ENCODE assay signal across 18 cellular contexts in genomic region chr1:202252271-202252670, GRCh38. TPM values are rescaled to one million over a fixed set of nuclear protein-coding genes. Genes with fewer than 3 reads are reported as not detected.
"Had no signal": no experiment of that assay in that cellular context is flagged by ENCODE, and none has a peak within 500 bp of the region (broad histone marks: within the 10 kb centered on the region; RNA-seq: fewer than 3 reads in every experiment).

No MANE protein-coding gene starts in this region.

- H3K27ac ChIP-seq: cardiac muscle cell, foreskin keratinocyte, SK-N-MC had no signal

- H3K36me3 ChIP-seq: cardiac muscle cell had no signal

- H3K9me3 Mint-ChIP-seq: activated CD8-positive, alpha-beta T cell treated with anti-CD3 and anti-CD28 coated beads for 36 hours had no signal

- DNase-seq: activated B cell treated with CpG ODN at 0.5 μM for 24 hours; activated CD4-positive, alpha-beta T cell treated with anti-CD3 and anti-CD28 coated beads for 48 hours; activated T-cell treated with anti-CD3 and anti-CD28 coated beads, Interleukin-2, amount 50 U/mL, for 1 hour; dermis blood vessel endothelial cell; effector memory CD4-positive, alpha-beta T cell; foreskin keratinocyte; hippocampal formation; occipital lobe; right cardiac atrium; small intestine; stimulated activated CD4-positive, alpha-beta T cell treated with anti-CD3 and anti-CD28 coated beads, Interleukin-4, amount 100 ng/mL, for 24 hours had no signal

- H3K4me3 Mint-ChIP-seq: activated B cell treated with CpG ODN at 0.5 μM for 24 hours; activated CD8-positive, alpha-beta T cell treated with anti-CD3 and anti-CD28 coated beads for 36 hours; activated naive CD8-positive, alpha-beta T cell; stimulated activated memory B cell treated with anti-CD40 and anti-IgM and Interleukin-4, amounts not matched to agents 10 μg/mL and 1 μg/mL and 100 μg/mL, for 72 hours had no signal

- H3K4me1 Mint-ChIP-seq: activated B cell treated with CpG ODN at 0.5 μM for 24 hours; stimulated activated memory B cell treated with anti-CD40 and anti-IgM and Interleukin-4, amounts not matched to agents 10 μg/mL and 1 μg/mL and 100 μg/mL, for 72 hours had no signal

- H3K36me3 Mint-ChIP-seq: activated naive CD8-positive, alpha-beta T cell; stimulated activated memory B cell treated with anti-CD40 and anti-IgM and Interleukin-4, amounts not matched to agents 10 μg/mL and 1 μg/mL and 100 μg/mL, for 72 hours had no signal

- H3K27ac Mint-ChIP-seq: activated B cell treated with CpG ODN at 0.5 μM for 24 hours; activated CD8-positive, alpha-beta T cell treated with anti-CD3 and anti-CD28 coated beads for 36 hours; activated naive CD8-positive, alpha-beta T cell; stimulated activated memory B cell treated with anti-CD40 and anti-IgM and Interleukin-4, amounts not matched to agents 10 μg/mL and 1 μg/mL and 100 μg/mL, for 72 hours had no signal

- H3K27me3 ChIP-seq: cardiac muscle cell had no signal

- H3K4me1 ChIP-seq: foreskin keratinocyte had no signal

- ATAC-seq: activated CD8-positive, alpha-beta T cell treated with anti-CD3 and anti-CD28 coated beads for 36 hours; foreskin keratinocyte; right cardiac atrium had no signal

- H3K4me3 ChIP-seq: cardiac muscle cell, lung, SK-N-MC had no signal

RNA-seq across cellular contexts. Expression of gene LGR6, which starts 58.7 kb away (rescaled TPM):
- total RNA-seq: activated B cell treated with CpG ODN at 0.5 μM for 24 hours, cardiac muscle cell, dermis blood vessel endothelial cell, fibroblast of lung had no signal
